In genomic region chr21:25298512-25299491, GRCh38 we compare ENCODE assay signal across 10 cellular contexts.
A peak's percentile ranks its signal among the peaks of the same experiment; 100 is the strongest.
DNase-seq lines count a peak whose midpoint lies in the region; ATAC-seq and TF ChIP-seq lines count a peak whose summit lies in the region.
"Had no signal": no experiment of that assay in that cellular context is flagged by ENCODE, and none has a peak within 500 bp of the region (broad histone marks: within the 10 kb centered on the region; RNA-seq: fewer than 3 reads in every experiment).

No MANE protein-coding gene starts in this region.

- H3K27me3 Mint-ChIP-seq in stimulated activated naive CD8-positive, alpha-beta T cell treated with anti-CD3 and anti-CD28 coated beads, Interleukin-15, amount 100 ng/mL, for 72 hours, result no peaks in the 10 kb centered on the region

- no peak overlapping the region for H3K9ac ChIP-seq in OCI-LY1 (ENCODE audit: low read length)

- no peak overlapping the region for H2AFZ ChIP-seq in OCI-LY1 (ENCODE audit: low read length)

- H3K9me2 ChIP-seq in OCI-LY1 (ENCODE audit: low read depth, low read length), result no peaks in the 10 kb centered on the region

- no peaks in the 10 kb centered on the region for H3K79me2 ChIP-seq in OCI-LY1 (ENCODE audit: insufficient read depth, low read length)

- no peak for DNase-seq in activated naive CD4-positive, alpha-beta T cell treated with anti-CD3 and anti-CD28 coated beads, Interleukin-2, amount 50 U/mL, for 72 hours (ENCODE audit: low spot score in 2 of 2)
- DNase-seq in activated naive CD4-positive, alpha-beta T cell treated with Interleukin-2 at 50 U/mL for 16 hours, result no peak
- no peak for DNase-seq in stimulated activated naive CD8-positive, alpha-beta T cell treated with anti-CD3 and anti-CD28 coated beads, Interleukin-15, amount 100 ng/mL, for 72 hours
- DNase-seq in glomerular visceral epithelial cell (ENCODE audit: extremely low spot score) (no peak), Peyer's patch (no peak), caudate nucleus (lab: John Stamatoyannopoulos, UW) (no peak)
- DNase-seq: NCI-H82 had no signal

- 0 out of 2 replicates have a peak overlapping the region, but pooled peaks have one; percentile 35 for H3K4me2 ChIP-seq in OCI-LY1 (ENCODE audit: low read length)

- peaks cover 33% of the 10 kb centered on the region for H3K4me1 ChIP-seq in OCI-LY1 (ENCODE audit: insufficient read depth, low read length, severe bottlenecking)
- H3K4me1 ChIP-seq in Peyer's patch, result no peaks in the 10 kb centered on the region
- H3K4me1 ChIP-seq: HAP-1 had no signal

- peak overlapping the region; percentile 68 for H3K27ac ChIP-seq in OCI-LY1 (ENCODE audit: low read depth, low read length, poor library complexity, severe bottlenecking)
- peak overlapping the region in 1 of 4 donors; percentile 47 for H3K27ac ChIP-seq in Peyer's patch
- H3K27ac ChIP-seq in caudate nucleus (ENCODE audit: low read depth, low read length), result no peak overlapping the region

- no peak for TF ChIP-seq CTCF in OCI-LY1 (IDR thresholded peaks at IDR 0.05; ENCODE audit: low read length)
- TF ChIP-seq CTCF in Peyer's patch (IDR thresholded peaks at IDR 0.05), result no peak

- no peak overlapping the region for H3K27ac Mint-ChIP-seq in activated naive CD4-positive, alpha-beta T cell treated with anti-CD3 and anti-CD28 coated beads, Interleukin-2, amount 50 U/mL, for 72 hours
- peak overlapping the region in 1 of 2 donors; percentile 71 for H3K27ac Mint-ChIP-seq in stimulated activated naive CD8-positive, alpha-beta T cell treated with anti-CD3 and anti-CD28 coated beads, Interleukin-15, amount 100 ng/mL, for 72 hours

- peak overlapping the region in 1 of 2 donors; percentile 5 for H3K4me3 Mint-ChIP-seq in stimulated activated naive CD8-positive, alpha-beta T cell treated with anti-CD3 and anti-CD28 coated beads, Interleukin-15, amount 100 ng/mL, for 72 hours

- ATAC-seq in activated naive CD4-positive, alpha-beta T cell treated with anti-CD3 and anti-CD28 coated beads, Interleukin-2, amount 50 U/mL, for 72 hours, result peak; percentile 50 to 65
- peak; percentile 88 for ATAC-seq in HG03045 (IDR thresholded peaks at IDR 0.05; ENCODE audit: unreplicated experiment)
- ATAC-seq in stimulated activated naive CD8-positive, alpha-beta T cell treated with anti-CD3 and anti-CD28 coated beads, Interleukin-15, amount 100 ng/mL, for 72 hours, result peak; percentile 93

- H3F3A ChIP-seq in OCI-LY1 (ENCODE audit: insufficient read depth, low read length), result no peaks in the 10 kb centered on the region

- peaks cover 0 to 5% of the 10 kb centered on the region in 2 donors for H3K9me3 Mint-ChIP-seq in activated naive CD4-positive, alpha-beta T cell treated with anti-CD3 and anti-CD28 coated beads, Interleukin-2, amount 50 U/mL, for 72 hours
- no peaks in the 10 kb centered on the region for H3K9me3 Mint-ChIP-seq in stimulated activated naive CD8-positive, alpha-beta T cell treated with anti-CD3 and anti-CD28 coated beads, Interleukin-15, amount 100 ng/mL, for 72 hours

- H3K27me3 ChIP-seq in OCI-LY1 (ENCODE audit: insufficient read depth, low read length) (no peaks in the 10 kb centered on the region), Peyer's patch (no peaks in the 10 kb centered on the region)

- no peaks in the 10 kb centered on the region for H3K36me3 ChIP-seq in OCI-LY1 (ENCODE audit: insufficient read depth, low read length)
- no peaks in the 10 kb centered on the region for H3K36me3 ChIP-seq in Peyer's patch
- H3K36me3 ChIP-seq: HAP-1 had no signal

- H3K4me1 Mint-ChIP-seq in stimulated activated naive CD8-positive, alpha-beta T cell treated with anti-CD3 and anti-CD28 coated beads, Interleukin-15, amount 100 ng/mL, for 72 hours, result peaks cover 16% of the 10 kb centered on the region

- TF ChIP-seq POLR2A in Peyer's patch (IDR thresholded peaks at IDR 0.05), result no peak

- no peak overlapping the region for H3K4me3 ChIP-seq in OCI-LY1 (ENCODE audit: low read depth, low read length, poor library complexity, severe bottlenecking)
- H3K4me3 ChIP-seq in Peyer's patch, result no peak overlapping the region
- H3K4me3 ChIP-seq: HAP-1 had no signal

- no peaks in the 10 kb centered on the region for H3K36me3 Mint-ChIP-seq in activated naive CD4-positive, alpha-beta T cell treated with anti-CD3 and anti-CD28 coated beads, Interleukin-2, amount 50 U/mL, for 72 hours

- H3K9me3 ChIP-seq in OCI-LY1 (ENCODE audit: low read length), result no peaks in the 10 kb centered on the region
- H3K9me3 ChIP-seq in Peyer's patch, result no peaks in the 10 kb centered on the region
- H3K9me3 ChIP-seq: HAP-1 had no signal

- H4K20me1 ChIP-seq in OCI-LY1 (ENCODE audit: insufficient read depth, low read length), result no peaks in the 10 kb centered on the region
